Comparison of ENCODE assay signal across 1 cellular context in the genomic region with DNA sequence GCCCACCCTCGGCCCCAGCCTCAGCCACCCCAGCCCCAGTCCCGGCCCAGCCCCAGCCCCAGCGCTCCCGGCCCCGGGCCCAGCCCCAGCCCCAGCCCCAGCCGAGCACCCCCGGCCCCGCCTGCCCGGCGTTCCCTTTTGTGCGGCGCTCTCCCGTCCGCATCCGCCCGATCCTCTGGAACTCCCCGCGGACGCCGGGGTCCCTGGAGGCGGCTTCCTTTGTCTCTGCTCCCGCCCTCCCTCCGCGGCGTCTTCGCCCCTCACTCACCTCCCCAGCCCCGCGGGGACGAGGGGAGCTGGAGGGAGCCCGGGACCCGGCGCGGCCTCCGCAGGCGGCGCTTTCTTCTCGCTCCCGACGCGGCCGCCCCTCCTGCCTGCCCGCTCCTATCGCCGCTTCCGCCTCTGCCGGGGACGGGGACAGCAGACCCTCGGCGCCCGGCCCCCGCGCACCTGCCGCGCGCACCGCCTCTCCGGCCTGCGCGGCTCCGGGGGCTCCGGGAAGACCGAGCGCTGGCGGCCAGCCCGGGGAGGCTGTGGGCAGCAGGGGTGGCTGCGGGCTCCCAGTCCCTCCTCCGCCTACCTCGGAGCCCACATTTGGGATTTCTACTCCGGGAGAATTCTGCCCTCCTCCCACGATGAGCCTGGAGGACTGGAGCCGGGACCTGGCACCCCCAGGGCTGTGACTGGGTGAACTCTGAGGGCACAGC.
TF ChIP-seq lines count a peak whose summit lies in the region.

No MANE protein-coding gene starts in this region.

TF ChIP-seq in WTC11, 78 proteins besides CTCF, POLR2A, EP300 and RAD21 (continued from another document):
- TF ChIP-seq USF1 (CRISPR knock-in tag; IDR thresholded peaks at IDR 0.05), result no peak
- no peak for TF ChIP-seq ZNF512 (CRISPR knock-in tag; IDR thresholded peaks at IDR 0.05; ENCODE audit: borderline replicate concordance)
- TF ChIP-seq NR1H2 (CRISPR knock-in tag; IDR thresholded peaks at IDR 0.05), result no peak
- no peak for TF ChIP-seq TCF7 (CRISPR knock-in tag; IDR thresholded peaks at IDR 0.05; ENCODE audit: low read depth)
- 0 out of 2 replicates have a peak, but pooled peaks have one; percentile 20 for TF ChIP-seq SP1 (CRISPR knock-in tag; conservative IDR thresholded peaks at IDR 0.05)
- TF ChIP-seq, protein P1, sequence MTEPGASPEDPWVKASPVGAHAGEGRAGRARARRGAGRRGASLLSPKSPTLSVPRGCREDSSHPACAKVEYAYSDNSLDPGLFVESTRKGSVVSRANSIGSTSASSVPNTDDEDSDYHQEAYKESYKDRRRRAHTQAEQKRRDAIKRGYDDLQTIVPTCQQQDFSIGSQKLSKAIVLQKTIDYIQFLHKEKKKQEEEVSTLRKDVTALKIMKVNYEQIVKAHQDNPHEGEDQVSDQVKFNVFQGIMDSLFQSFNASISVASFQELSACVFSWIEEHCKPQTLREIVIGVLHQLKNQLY (CRISPR knock-in tag; IDR thresholded peaks at IDR 0.05), result no peak
- TF ChIP-seq HMGA2 (CRISPR knock-in tag; IDR thresholded peaks at IDR 0.05), result no peak
- no peak for TF ChIP-seq NR2C2 (CRISPR knock-in tag; IDR thresholded peaks at IDR 0.05)
- no peak for TF ChIP-seq ZNF671 (CRISPR knock-in tag; IDR thresholded peaks at IDR 0.05)
- TF ChIP-seq, protein P2, sequence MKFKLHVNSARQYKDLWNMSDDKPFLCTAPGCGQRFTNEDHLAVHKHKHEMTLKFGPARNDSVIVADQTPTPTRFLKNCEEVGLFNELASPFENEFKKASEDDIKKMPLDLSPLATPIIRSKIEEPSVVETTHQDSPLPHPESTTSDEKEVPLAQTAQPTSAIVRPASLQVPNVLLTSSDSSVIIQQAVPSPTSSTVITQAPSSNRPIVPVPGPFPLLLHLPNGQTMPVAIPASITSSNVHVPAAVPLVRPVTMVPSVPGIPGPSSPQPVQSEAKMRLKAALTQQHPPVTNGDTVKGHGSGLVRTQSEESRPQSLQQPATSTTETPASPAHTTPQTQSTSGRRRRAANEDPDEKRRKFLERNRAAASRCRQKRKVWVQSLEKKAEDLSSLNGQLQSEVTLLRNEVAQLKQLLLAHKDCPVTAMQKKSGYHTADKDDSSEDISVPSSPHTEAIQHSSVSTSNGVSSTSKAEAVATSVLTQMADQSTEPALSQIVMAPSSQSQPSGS (CRISPR knock-in tag; IDR thresholded peaks at IDR 0.05; ENCODE audit: borderline replicate concordance, low read depth), result no peak
TF ChIP-seq in WTC11: peak in this region for 3.
